In the genomic region with DNA sequence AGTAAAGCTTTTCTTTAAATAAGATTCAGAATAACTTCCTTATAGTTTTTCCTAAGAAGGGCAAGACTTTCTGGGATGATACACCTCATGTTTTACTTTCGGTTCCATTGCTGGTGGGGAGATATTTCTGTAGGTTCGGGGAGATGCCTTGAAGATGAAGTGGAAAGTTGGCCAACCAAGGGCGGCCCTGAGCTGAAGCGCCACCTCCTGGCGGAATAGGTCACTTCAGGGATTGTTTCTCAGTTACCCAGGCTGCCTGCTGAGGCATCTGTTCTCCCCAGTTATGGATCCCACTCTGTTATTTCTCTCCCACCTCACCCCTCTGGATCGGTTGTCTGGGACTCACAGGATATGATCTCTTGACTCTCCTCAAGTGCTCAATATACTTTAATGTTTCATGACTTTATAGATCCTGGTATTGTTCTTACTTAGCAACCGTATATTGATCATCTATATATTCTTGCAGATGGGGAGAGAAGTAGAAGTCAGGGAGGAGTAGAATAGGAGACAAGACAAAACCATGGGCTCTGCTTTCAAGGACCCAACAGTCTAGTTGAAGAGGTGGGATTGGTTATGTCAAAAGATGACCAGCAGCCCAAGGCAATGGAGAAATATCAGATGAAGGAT, we compare ENCODE assay signal across 9 cellular contexts. TPM values are rescaled to one million over a fixed set of nuclear protein-coding genes. Genes with fewer than 3 reads are reported as not detected.
A peak's percentile ranks its signal among the peaks of the same experiment; 100 is the strongest.
DNase-seq lines count a peak whose midpoint lies in the region; ATAC-seq, FAIRE-seq and TF ChIP-seq lines count a peak whose summit lies in the region.
"Had no signal": no experiment of that assay in that cellular context is flagged by ENCODE, and none has a peak within 500 bp of the region (broad histone marks: within the 10 kb centered on the region; RNA-seq: fewer than 3 reads in every experiment).

No MANE protein-coding gene starts in this region.

- BruUV-seq in MCF 10A (replicated peaks; lab: Mats Ljungman, UMichigan) (no TSS peak), HepG2 (replicated peaks; lab: Mats Ljungman, UMichigan) (no TSS peak)

- DNase-seq in NCI-H146 (lab: John Stamatoyannopoulos, UW) (peak; percentile 14), NCI-H146 treated with DMSO at 0.1 percent for 48 hours (lab: John Stamatoyannopoulos, UW; ENCODE audit: unreplicated experiment) (no peak), KG1 (lab: John Stamatoyannopoulos, UW) (peak; percentile 1), UCSD-AML1 (lab: John Stamatoyannopoulos, UW; ENCODE audit: unreplicated experiment) (peak; percentile 52), MCF 10A (ENCODE audit: unreplicated experiment) (peak; percentile 83), HepG2 (ENCODE audit: low spot score) (peak; percentile 16)
- peak; percentile 44 for DNase-seq in stimulated activated CD8-positive, alpha-beta memory T cell treated with anti-CD3 and anti-CD28 coated beads, Interleukin-15, amount 100 ng/mL, for 1 hour (ENCODE audit: low read depth)

- in situ Hi-C loops in HepG2 (cut with HindIII; ENCODE audit: extremely low pct_ligation_motif_present, low pct_unique_long_range_greater_than_20kb) = loop anchor here (10.0 kb wide), 1 partner anchor 659 kb away; no protein-coding TSS in a partner anchor

- 0 out of 2 replicates have a peak, but pooled peaks have one; percentile 14 for TF ChIP-seq RAD21 in HepG2 (CRISPR knock-in tag; IDR thresholded peaks at IDR 0.05)

- H3K4me3 Mint-ChIP-seq in MCF 10A (ENCODE audit: unreplicated experiment) = no peak overlapping the region

- peak; percentile 96 for ATAC-seq in GM21786 (IDR thresholded peaks at IDR 0.05; ENCODE audit: unreplicated experiment)
- ATAC-seq in HepG2 = peak; percentile 90

- whole genome bisulfite sequencing in HepG2 (ENCODE audit: low lambda C conversion rate) = 11% methylated on average over 7 of the region's 7 CpGs

- no peak for FAIRE-seq in HepG2 (lab: Jason Lieb, UNC)
- FAIRE-seq: G401.6 had no signal

- no peaks in the 10 kb centered on the region for H3K79me2 ChIP-seq in HepG2 (ENCODE audit: insufficient read depth, low read length)

- no peaks in the 10 kb centered on the region for H3K9me3 Mint-ChIP-seq in MCF 10A (ENCODE audit: unreplicated experiment)

- no peak for TF ChIP-seq POLR2A in HepG2 (IDR thresholded peaks at IDR 0.05; ENCODE audit: insufficient read depth in 1 of 2, low read depth in 2 of 2, low read length in 2 of 2)

- H3K4me1 Mint-ChIP-seq in MCF 10A (ENCODE audit: insufficient read depth, unreplicated experiment) = no peaks in the 10 kb centered on the region

- H3K9me3 ChIP-seq in HepG2 (ENCODE audit: low read length) = no peaks in the 10 kb centered on the region

- no peak overlapping the region for H3K27ac Mint-ChIP-seq in MCF 10A (ENCODE audit: low read depth, unreplicated experiment)

- H3K4me3 ChIP-seq in HepG2 (replicated peaks in 1 of 3; ENCODE audit: insufficient read depth in 1 of 3, low read depth in 2 of 3, low read length in 3 of 3) = no peak overlapping the region

- CTCF ChIA-PET in MCF 10A (lab: Yijun Ruan, JAX) = interaction anchor here (0.6 to 3.2 kb wide), 30 partner anchors 9 to 508 kb away, joined by 3 to 23 read pairs (median 3); no protein-coding TSS in a partner anchor
- CTCF ChIA-PET in HepG2 (lab: Yijun Ruan, JAX; ENCODE audit: low intra/inter-chr PET ratio, low total read pairs) = interaction anchor here (1.1 to 2.7 kb wide), 3 partner anchors 24 to 657 kb away, joined by 3 to 11 read pairs (median 6); a partner anchor contains a TSS

- intact Hi-C loops in MCF 10A (cut with micrococcal nuclease) (loop anchor here (1.0 to 10.0 kb wide), 8 partner anchors 17 to 659 kb away; a partner anchor contains a TSS), HepG2 (cut with micrococcal nuclease; ENCODE audit: unreplicated experiment) (loop anchor here (1.0 to 5.0 kb wide), 3 partner anchors 24 to 657 kb away; a partner anchor contains a TSS)

- H3K36me3 Mint-ChIP-seq in MCF 10A (ENCODE audit: insufficient read depth, unreplicated experiment) = no peaks in the 10 kb centered on the region

- H3K27ac ChIP-seq in HepG2 (ENCODE audit: extremely low read length, insufficient read depth, low read length) = no peak overlapping the region

- TF ChIP-seq CTCF in MCF 10A (IDR thresholded peaks at IDR 0.05; ENCODE audit: unreplicated experiment) (peak; percentile 93), HepG2 (CRISPR knock-in tag; IDR thresholded peaks at IDR 0.05) (peak; percentile 82)

- POLR2A ChIA-PET in MCF 10A (lab: Yijun Ruan, JAX) = interaction anchor here (1.0 kb wide), 1 partner anchor 179 kb away, joined by 3 read pairs; no protein-coding TSS in a partner anchor
- POLR2A ChIA-PET in HepG2 (lab: Yijun Ruan, JAX) = no interaction called here

- peaks cover 26% of the 10 kb centered on the region for H3K27me3 Mint-ChIP-seq in MCF 10A (ENCODE audit: insufficient read depth, unreplicated experiment)

- no peak overlapping the region for H2AFZ ChIP-seq in HepG2 (ENCODE audit: low read length)

- H3K36me3 ChIP-seq in HepG2 (replicated peaks in 1 of 2; ENCODE audit: control insufficient read depth in 1 of 2, insufficient read depth in 2 of 2, low read length in 2 of 2) = no peaks in the 10 kb centered on the region

- no peaks in the 10 kb centered on the region for H3K27me3 ChIP-seq in HepG2 (ENCODE audit: control insufficient read depth in 1 of 2, insufficient read depth in 2 of 2, low read length in 2 of 2)

- no peak overlapping the region for H3K4me2 ChIP-seq in HepG2 (ENCODE audit: low read depth, low read length)

- no peak for TF ChIP-seq EP300 in HepG2 (IDR thresholded peaks at IDR 0.05; ENCODE audit: low read depth in 2 of 2, low read length in 2 of 2)
- no peak for TF ChIP-seq EP300 in HepG2 (CRISPR knock-in tag; IDR thresholded peaks at IDR 0.05; ENCODE audit: borderline replicate concordance)

- no peak overlapping the region for H3K9ac ChIP-seq in HepG2 (ENCODE audit: insufficient read depth, low read depth, low read length)

- H4K20me1 ChIP-seq in HepG2 (ENCODE audit: insufficient read depth, low read length) = no peaks in the 10 kb centered on the region

- H3K4me1 ChIP-seq in HepG2 (ENCODE audit: insufficient read depth, low read length) = no peaks in the 10 kb centered on the region

TF ChIP-seq in HepG2, 621 proteins besides CTCF, POLR2A, EP300 and RAD21:
- no peak for TF ChIP-seq ZNF484 (CRISPR knock-in tag; IDR thresholded peaks at IDR 0.05; ENCODE audit: borderline replicate concordance, low read depth)
- 0 out of 2 replicates have a peak, but pooled peaks have one; percentile 25 for TF ChIP-seq ZNF331 (CRISPR knock-in tag; IDR thresholded peaks at IDR 0.05)
- peak; percentile 69 for TF ChIP-seq STAG1 (CRISPR knock-in tag; IDR thresholded peaks at IDR 0.05)
- TF ChIP-seq SMC3 (IDR thresholded peaks at IDR 0.05; ENCODE audit: low read length) = peak; percentile 80

RNA-seq across cellular contexts. Expression of a gene that starts 23.4 kb away (rescaled TPM):
- total RNA-seq in MCF 10A (2022) (not detected in 2 replicates), HepG2 (2016; rRNA removed; fragmentation: Illumina TruSeq; extraction: Trizol) (not detected in 2 replicates)
- total RNA-seq in HepG2 (2016; cell fraction: cytosol; rRNA removed; fragmentation: Illumina TruSeq; extraction: Trizol; ENCODE audit: low read depth) = not detected in 2 replicates
- total RNA-seq in HepG2 (2016; cell fraction: insoluble cytoplasmic fraction; rRNA removed; fragmentation: Illumina TruSeq; extraction: Trizol) = not detected in 2 replicates
- not detected in 2 replicates for total RNA-seq in HepG2 (2016; cell fraction: membrane; rRNA removed; fragmentation: Illumina TruSeq; extraction: Trizol)
- not detected in 2 replicates for total RNA-seq in HepG2 (2016; cell fraction: nucleus; rRNA removed; fragmentation: Illumina TruSeq; extraction: Trizol)
- polyA plus RNA-seq in HepG2 (2011; rRNA removed) = not detected in 2 replicates
- not detected in 2 replicates for polyA plus RNA-seq in HepG2 (2011; cell fraction: cytosol; rRNA removed)
- polyA plus RNA-seq in HepG2 (2011; cell fraction: nucleus; rRNA removed) = not detected in 2 replicates
- not detected in 2 replicates for polyA plus RNA-seq in HepG2 (2012)
- not detected in 2 replicates for polyA plus RNA-seq in HepG2 (2016; cell fraction: cytosol; fragmentation: Illumina TruSeq; extraction: Trizol; ENCODE audit: low read depth)
- polyA plus RNA-seq in HepG2 (2016; cell fraction: insoluble cytoplasmic fraction; fragmentation: Illumina TruSeq; extraction: Trizol; ENCODE audit: low read depth) = not detected in 2 replicates
- polyA plus RNA-seq in HepG2 (2016; cell fraction: membrane; fragmentation: Illumina TruSeq; extraction: Trizol; ENCODE audit: low read depth) = not detected in 2 replicates
- not detected in 2 replicates for polyA plus RNA-seq in HepG2 (2016; cell fraction: nucleus; fragmentation: Illumina TruSeq; extraction: Trizol; ENCODE audit: insufficient read depth, low read depth)
- not detected in 2 replicates for polyA minus RNA-seq in HepG2 (2011; rRNA and poly(A)+ RNA removed; ENCODE audit: low replicate concordance)
- polyA minus RNA-seq in HepG2 (2011; cell fraction: cytosol; rRNA and poly(A)+ RNA removed) = not detected in 2 replicates
- polyA minus RNA-seq in HepG2 (2011; cell fraction: nucleus; rRNA and poly(A)+ RNA removed) = not detected in 2 replicates
